In genomic region chr6:159107451-159108260, GRCh38 we compare ENCODE assay signal across 9 cellular contexts.
A peak's percentile ranks its signal among the peaks of the same experiment; 100 is the strongest.
DNase-seq lines count a peak whose midpoint lies in the region; ATAC-seq and TF ChIP-seq lines count a peak whose summit lies in the region.
"Had no signal": no experiment of that assay in that cellular context is flagged by ENCODE, and none has a peak within 500 bp of the region (broad histone marks: within the 10 kb centered on the region; RNA-seq: fewer than 3 reads in every experiment).

No MANE protein-coding gene starts in this region.

- H3K4me3 ChIP-seq in thymus (ENCODE audit: low read length): peak overlapping the region; percentile 52
- no peak overlapping the region for H3K4me3 ChIP-seq in hepatocyte
- H3K4me3 ChIP-seq in left lung: peak overlapping the region in 1 of 2 donors; percentile 8
- H3K4me3 ChIP-seq: cardiac muscle cell had no signal

- TF ChIP-seq CTCF in hepatocyte (IDR thresholded peaks at IDR 0.05; ENCODE audit: poor library complexity) (no peak), left lung (IDR thresholded peaks at IDR 0.05) (no peak)

- no peaks in the 10 kb centered on the region for H3K79me2 ChIP-seq in hepatocyte

- no peak overlapping the region for H2AFZ ChIP-seq in hepatocyte

- ATAC-seq in esophagus mucosa (peak; percentile 28), left lung (no peak)

- H3K4me2 ChIP-seq in hepatocyte: no peak overlapping the region

- H3K27ac ChIP-seq in thymus (ENCODE audit: low read depth) (peak overlapping the region; percentile 98), hepatocyte (no peak overlapping the region), left lung (peak overlapping the region in 1 of 2 donors; percentile 26)
- H3K27ac ChIP-seq: cardiac muscle cell had no signal

- H3K36me3 ChIP-seq in thymus (ENCODE audit: control insufficient read depth, insufficient read depth) (no peaks in the 10 kb centered on the region), hepatocyte (replicated peaks; ENCODE audit: insufficient read depth, low read depth) (no peaks in the 10 kb centered on the region), left lung (no peaks in the 10 kb centered on the region)
- H3K36me3 ChIP-seq: cardiac muscle cell had no signal

- intact Hi-C loops in left lung (cut with DNase I): no loop called here

- peaks cover 49% of the 10 kb centered on the region for H3K4me1 ChIP-seq in thymus (ENCODE audit: control insufficient read depth, insufficient read depth, low read length)
- H3K4me1 ChIP-seq in hepatocyte (ENCODE audit: insufficient read depth): peaks cover 4% of the 10 kb centered on the region
- peaks cover 3 to 42% of the 10 kb centered on the region in 2 donors for H3K4me1 ChIP-seq in left lung

- no peaks in the 10 kb centered on the region for H3K9me2 ChIP-seq in hepatocyte (replicated peaks; ENCODE audit: insufficient read depth)

- DNase-seq in NCI-H748 (lab: John Stamatoyannopoulos, UW; ENCODE audit: unreplicated experiment) (peak; percentile 22), NCI-H748 treated with DMSO at 0.1 percent for 48 hours (lab: John Stamatoyannopoulos, UW) (no peak), hepatocyte (ENCODE audit: low spot score) (no peak), left lung (no peak), HUDEP-2 (lab: John Stamatoyannopoulos, UW; ENCODE audit: unreplicated experiment in 76 of 76) (no peak)
- DNase-seq in activated CD4-positive, alpha-beta T cell treated with anti-CD3 and anti-CD28 coated beads, Interleukin-2, amount 50 U/mL, for 1 hour: peak; percentile 61

- H3K27me3 ChIP-seq in thymus (ENCODE audit: control insufficient read depth, insufficient read depth) (no peaks in the 10 kb centered on the region), hepatocyte (no peaks in the 10 kb centered on the region), left lung (peaks cover 0 to 6% of the 10 kb centered on the region in 2 donors)
- H3K27me3 ChIP-seq: cardiac muscle cell had no signal

- no peaks in the 10 kb centered on the region for H3K9me3 ChIP-seq in thymus (ENCODE audit: control insufficient read depth)
- no peaks in the 10 kb centered on the region for H3K9me3 ChIP-seq in hepatocyte (ENCODE audit: low read depth)
- H3K9me3 ChIP-seq in left lung: no peaks in the 10 kb centered on the region

- WGBS in thymus: 18% methylated on average over 19 of the region's 19 CpGs
- WGBS in hepatocyte (ENCODE audit: low lambda C conversion rate, missing lambda C conversion rate): 83% methylated on average over 19 of the region's 19 CpGs

- H4K20me1 ChIP-seq in hepatocyte (ENCODE audit: insufficient read depth, poor library complexity, severe bottlenecking): no peaks in the 10 kb centered on the region

Comparison
In these comparisons a context has a peak if more than half of its experiments do, and no peak if none do; other contexts are left out.
1. DNase-seq: peak in NCI-H748 (single experiment) and activated CD4-positive, alpha-beta T cell treated with anti-CD3 and anti-CD28 coated beads, Interleukin-2, amount 50 U/mL, for 1 hour (single experiment); none in NCI-H748 treated with DMSO at 0.1 percent for 48 hours (single experiment), hepatocyte (single experiment), left lung (0 of 2) and HUDEP-2 (0 of 76).